Comparison of ENCODE assay signal across 17 cellular contexts in the genomic region with DNA sequence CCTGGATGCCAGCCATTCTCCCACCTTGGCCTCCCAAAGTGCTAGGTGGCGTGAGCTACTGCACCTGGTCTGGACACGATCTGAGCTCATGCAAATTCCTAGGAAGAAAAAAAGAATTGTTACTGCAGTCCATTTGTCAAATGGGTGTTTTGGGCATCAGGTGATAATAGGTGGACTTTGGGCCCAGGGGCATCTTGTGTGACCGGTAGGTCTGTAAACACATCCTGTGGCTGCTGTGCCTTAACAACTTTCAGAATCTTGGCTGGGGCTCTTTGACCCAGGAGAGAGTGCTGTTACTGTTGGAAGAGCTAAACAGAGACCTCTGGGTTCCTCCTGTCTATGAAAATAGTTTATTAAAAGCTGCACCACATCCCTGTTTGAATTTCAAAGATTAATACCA. TPM values are rescaled to one million over a fixed set of nuclear protein-coding genes. Genes with fewer than 3 reads are reported as not detected.
DNase-seq lines count a peak whose midpoint lies in the region; ATAC-seq, FAIRE-seq and TF ChIP-seq lines count a peak whose summit lies in the region.
"Had no signal": no experiment of that assay in that cellular context is flagged by ENCODE, and none has a peak within 500 bp of the region (broad histone marks: within the 10 kb centered on the region; RNA-seq: fewer than 3 reads in every experiment).

No MANE protein-coding gene starts in this region.

- no peaks in the 10 kb centered on the region for H4K20me1 ChIP-seq in HepG2 (ENCODE audit: insufficient read depth, low read length)

- H3K9me3 ChIP-seq in right atrium auricular region (no peaks in the 10 kb centered on the region), heart right ventricle (no peaks in the 10 kb centered on the region), HepG2 (ENCODE audit: low read length) (no peaks in the 10 kb centered on the region), pancreas (no peaks in the 10 kb centered on the region)
- H3K9me3 ChIP-seq: HAP-1 had no signal

- BruUV-seq in HepG2 (replicated peaks; lab: Mats Ljungman, UMichigan) = no TSS peak

- no peak overlapping the region for H3K4me3 Mint-ChIP-seq in neural crest cell
- H3K4me3 Mint-ChIP-seq: B cell; CD4-positive, alpha-beta T cell had no signal

- intact Hi-C loops in heart right ventricle (cut with DNase I) (loop anchor here in 2 of 10 donors (10.0 kb wide), 1 partner anchor 225 kb away; no protein-coding TSS in a partner anchor), HepG2 (cut with micrococcal nuclease; ENCODE audit: unreplicated experiment) (loop anchor here (5.0 kb wide), 1 partner anchor 193 kb away; no protein-coding TSS in a partner anchor), pancreas (cut with DNase I) (loop anchor here in 1 of 3 donors (10.0 kb wide), 1 partner anchor 225 kb away; no protein-coding TSS in a partner anchor)

- no peaks in the 10 kb centered on the region for H3K79me2 ChIP-seq in HepG2 (ENCODE audit: insufficient read depth, low read length)

- no peaks in the 10 kb centered on the region for H3K27me3 Mint-ChIP-seq in neural crest cell (ENCODE audit: low read depth)
- H3K27me3 Mint-ChIP-seq: B cell had no signal

- no peaks in the 10 kb centered on the region for H3K9me3 Mint-ChIP-seq in neural crest cell
- H3K9me3 Mint-ChIP-seq: CD4-positive, alpha-beta T cell had no signal

- TF ChIP-seq EP300 in HepG2 (IDR thresholded peaks at IDR 0.05; ENCODE audit: low read depth in 2 of 2, low read length in 2 of 2) (no peak), HepG2 (CRISPR knock-in tag; IDR thresholded peaks at IDR 0.05; ENCODE audit: borderline replicate concordance) (no peak)

- in situ Hi-C loops in HepG2 (cut with HindIII; ENCODE audit: extremely low pct_ligation_motif_present, low pct_unique_long_range_greater_than_20kb) = loop anchor here (10.0 kb wide), 3 partner anchors 195 to 625 kb away; no protein-coding TSS in a partner anchor

- H3K36me3 ChIP-seq in right atrium auricular region (no peaks in the 10 kb centered on the region), heart right ventricle (no peaks in the 10 kb centered on the region), HepG2 (replicated peaks in 1 of 2; ENCODE audit: control insufficient read depth in 1 of 2, insufficient read depth in 2 of 2, low read length in 2 of 2) (no peaks in the 10 kb centered on the region), pancreas (no peaks in the 10 kb centered on the region)
- H3K36me3 ChIP-seq: HAP-1 had no signal

- H2AFZ ChIP-seq in HepG2 (ENCODE audit: low read length) = no peak overlapping the region

- peaks cover 5% of the 10 kb centered on the region for H3K4me1 Mint-ChIP-seq in neural crest cell
- H3K4me1 Mint-ChIP-seq: B cell had no signal

- TF ChIP-seq CTCF in right atrium auricular region (IDR thresholded peaks at IDR 0.05) = no peak
- TF ChIP-seq CTCF in heart right ventricle (IDR thresholded peaks at IDR 0.05) = no peak
- no peak for TF ChIP-seq CTCF in HepG2 (CRISPR knock-in tag; IDR thresholded peaks at IDR 0.05)
- TF ChIP-seq CTCF in neural crest cell (conservative IDR thresholded peaks at IDR 0.05) = no peak
- TF ChIP-seq CTCF in pancreas (IDR thresholded peaks at IDR 0.05) = no peak
- no peak for TF ChIP-seq CTCF in GM10266 (IDR thresholded peaks at IDR 0.05; ENCODE audit: control insufficient read depth, insufficient read depth, low read depth, missing control alignments)

- WGBS in heart right ventricle, 2 donors = 86 to 89% methylated on average over 3 of the region's 3 CpGs
- WGBS in HepG2 (ENCODE audit: low lambda C conversion rate) = 18% methylated on average over 3 of the region's 3 CpGs
- 41% methylated on average over 3 of the region's 3 CpGs for WGBS in pancreas, 2 donors

- H3K27ac Mint-ChIP-seq in neural crest cell (ENCODE audit: unreplicated experiment) = peak overlapping the region; percentile 6
- H3K27ac Mint-ChIP-seq: B cell; CD4-positive, alpha-beta T cell had no signal

- H3K4me1 ChIP-seq in right atrium auricular region (no peaks in the 10 kb centered on the region), heart right ventricle (no peaks in the 10 kb centered on the region), HepG2 (ENCODE audit: insufficient read depth, low read length) (peaks cover 12% of the 10 kb centered on the region; the same call in 1 of the 2 replicates), pancreas (no peaks in the 10 kb centered on the region)
- H3K4me1 ChIP-seq: HAP-1 had no signal

- H3K27me3 ChIP-seq in right atrium auricular region = no peaks in the 10 kb centered on the region
- H3K27me3 ChIP-seq in heart right ventricle = peaks cover 0 to 5% (median 0%) of the 10 kb centered on the region in 7 donors
- H3K27me3 ChIP-seq in HepG2 (ENCODE audit: control insufficient read depth in 1 of 2, insufficient read depth in 2 of 2, low read length in 2 of 2) = peaks cover 0 to 2% of the 10 kb centered on the region in 2 experiments; a peak in 1 of 5 replicates
- H3K27me3 ChIP-seq in pancreas = no peaks in the 10 kb centered on the region

- no peak overlapping the region for H3K9ac ChIP-seq in HepG2 (ENCODE audit: insufficient read depth, low read depth, low read length)

- H3K27ac ChIP-seq in right atrium auricular region (no peak overlapping the region), heart right ventricle (no peak overlapping the region), HepG2 (ENCODE audit: extremely low read length, insufficient read depth, low read length) (no peak overlapping the region), pancreas (no peak overlapping the region)

- TF ChIP-seq POLR2A in HepG2 (IDR thresholded peaks at IDR 0.05; ENCODE audit: insufficient read depth in 1 of 2, low read depth in 2 of 2, low read length in 2 of 2) = no peak

- CTCF ChIA-PET in HepG2 (lab: Yijun Ruan, JAX; ENCODE audit: low intra/inter-chr PET ratio, low total read pairs) = no interaction called here

- TF ChIP-seq RAD21 in HepG2 (CRISPR knock-in tag; IDR thresholded peaks at IDR 0.05) = no peak

- POLR2A ChIA-PET in HepG2 (lab: Yijun Ruan, JAX) = no interaction called here

- DNase-seq in right atrium auricular region (ENCODE audit: low spot score) (peak; percentile 36), heart right ventricle (no peak), HepG2 (ENCODE audit: low spot score) (no peak), neural crest cell (ENCODE audit: low read depth, low spot score) (no peak), pancreas (no peak), GM10266 (ENCODE audit: extremely low spot score) (no peak)
- DNase-seq: C1 segment of cervical spinal cord; CD4-positive, alpha-beta T cell; DND-41; GDM1; GOT3 had no signal

- ATAC-seq in heart right ventricle = no peak
- no peak for ATAC-seq in HepG2
- ATAC-seq in pancreas = no peak
- ATAC-seq in HG02798 (IDR thresholded peaks at IDR 0.05; ENCODE audit: poor library complexity, unreplicated experiment) = no peak

- no peaks in the 10 kb centered on the region for H3K36me3 Mint-ChIP-seq in neural crest cell (ENCODE audit: low read depth)

- H3K4me3 ChIP-seq in right atrium auricular region (no peak overlapping the region), heart right ventricle (no peak overlapping the region), HepG2 (replicated peaks in 1 of 3; ENCODE audit: insufficient read depth in 1 of 3, low read depth in 2 of 3, low read length in 3 of 3) (no peak overlapping the region), pancreas (no peak overlapping the region)
- H3K4me3 ChIP-seq: HAP-1 had no signal

- FAIRE-seq in HepG2 (lab: Jason Lieb, UNC) (no peak), pancreas (lab: Jason Lieb, UNC) (no peak)
- FAIRE-seq: A204.1, GM19239, HTR-8/SVneo had no signal

- H3K4me2 ChIP-seq in HepG2 (ENCODE audit: low read depth, low read length) = no peak overlapping the region

TF ChIP-seq in HepG2, 621 proteins besides CTCF, POLR2A, EP300 and RAD21 (continues in another document):
- TF ChIP-seq CEBPB (IDR thresholded peaks at IDR 0.05; ENCODE audit: borderline replicate concordance, low read depth, low read length) = no peak
- TF ChIP-seq ZNF737 (CRISPR knock-in tag; IDR thresholded peaks at IDR 0.05; ENCODE audit: borderline replicate concordance) = no peak
- no peak for TF ChIP-seq DNMT1 (CRISPR knock-in tag; IDR thresholded peaks at IDR 0.05)
- TF ChIP-seq HNF4A (CRISPR knock-in tag; IDR thresholded peaks at IDR 0.05) = peak; percentile 65
- no peak for TF ChIP-seq TAF15 (IDR thresholded peaks at IDR 0.05; ENCODE audit: low read depth, low read length, poor library complexity, severe bottlenecking)
- no peak for TF ChIP-seq ZNF530 (CRISPR knock-in tag; IDR thresholded peaks at IDR 0.05; ENCODE audit: low read depth)

RNA-seq across cellular contexts. Expression of gene TFCP2L1, which starts 34.9 kb away (rescaled TPM):
- total RNA-seq in right atrium auricular region (under 1 TPM; 0.28 to 0.44 TPM), heart right ventricle (under 1 TPM in 9 of 10 donors, not detected in 1; 0.02 to 0.60 (median 0.14) TPM), HepG2 (2016; rRNA removed; fragmentation: Illumina TruSeq; extraction: Trizol) (not detected in 2 replicates), neural crest cell (not detected in 2 replicates), pancreas (1 to 10 TPM; 3.9 to 7.7 (median 4.7) TPM)
- polyA plus RNA-seq in heart right ventricle (under 1 TPM; 0.03 to 0.15 TPM), HepG2 (2011; rRNA removed) (under 0.01 and 0.01 TPM in 2 replicates), pancreas (1 to 10 TPM; 2.0 to 3.9 TPM)
- total RNA-seq in HepG2 (2016; cell fraction: cytosol; rRNA removed; fragmentation: Illumina TruSeq; extraction: Trizol; ENCODE audit: low read depth) = not detected in 2 replicates
- total RNA-seq in HepG2 (2016; cell fraction: insoluble cytoplasmic fraction; rRNA removed; fragmentation: Illumina TruSeq; extraction: Trizol) = not detected in 2 replicates
- not detected in 2 replicates for total RNA-seq in HepG2 (2016; cell fraction: membrane; rRNA removed; fragmentation: Illumina TruSeq; extraction: Trizol)
- total RNA-seq in HepG2 (2016; cell fraction: nucleus; rRNA removed; fragmentation: Illumina TruSeq; extraction: Trizol) = not detected in 2 replicates
- polyA plus RNA-seq in HepG2 (2011; cell fraction: cytosol; rRNA removed) = under 0.01 TPM in 2 replicates
- 0.02 TPM in 2 replicates for polyA plus RNA-seq in HepG2 (2011; cell fraction: nucleus; rRNA removed)
- not detected in 2 replicates for polyA plus RNA-seq in HepG2 (2012)
- polyA plus RNA-seq in HepG2 (2016; cell fraction: cytosol; fragmentation: Illumina TruSeq; extraction: Trizol; ENCODE audit: low read depth) = not detected in 2 replicates
- not detected in 2 replicates for polyA plus RNA-seq in HepG2 (2016; cell fraction: insoluble cytoplasmic fraction; fragmentation: Illumina TruSeq; extraction: Trizol; ENCODE audit: low read depth)
- polyA plus RNA-seq in HepG2 (2016; cell fraction: membrane; fragmentation: Illumina TruSeq; extraction: Trizol; ENCODE audit: low read depth) = not detected in 2 replicates
- not detected in 2 replicates for polyA plus RNA-seq in HepG2 (2016; cell fraction: nucleus; fragmentation: Illumina TruSeq; extraction: Trizol; ENCODE audit: insufficient read depth, low read depth)
- 0.49 TPM in 1 of 2 replicates, not detected in the other for polyA minus RNA-seq in HepG2 (2011; rRNA and poly(A)+ RNA removed; ENCODE audit: low replicate concordance)
- polyA minus RNA-seq in HepG2 (2011; cell fraction: cytosol; rRNA and poly(A)+ RNA removed) = not detected in 2 replicates
- not detected in 2 replicates for polyA minus RNA-seq in HepG2 (2011; cell fraction: nucleus; rRNA and poly(A)+ RNA removed)
- total RNA-seq: B cell had no signal
